10 cellular contexts compared by ENCODE assay signal in genomic region chr2:218261424-218262273, GRCh38. TPM values are rescaled to one million over a fixed set of nuclear protein-coding genes. Genes with fewer than 3 reads are reported as not detected.
A peak's percentile ranks its signal among the peaks of the same experiment; 100 is the strongest.
DNase-seq lines count a peak whose midpoint lies in the region; ATAC-seq and TF ChIP-seq lines count a peak whose summit lies in the region.
"Had no signal": no experiment of that assay in that cellular context is flagged by ENCODE, and none has a peak within 500 bp of the region (broad histone marks: within the 10 kb centered on the region; RNA-seq: fewer than 3 reads in every experiment).

No MANE protein-coding gene starts in this region.

- ATAC-seq in Right ventricle myocardium superior (ENCODE audit: poor library complexity), result no peak
- no peak for ATAC-seq in activated CD8-positive, alpha-beta T cell treated with anti-CD3 and anti-CD28 coated beads for 36 hours
- peak; percentile 15 for ATAC-seq in mucosa of descending colon
- no peak for ATAC-seq in upper lobe of left lung (ENCODE audit: low FRiP score in 2 of 2)
- ATAC-seq in GM18870 (IDR thresholded peaks at IDR 0.05; ENCODE audit: unreplicated experiment), result no peak

- TF ChIP-seq CTCF in cardiac muscle cell (IDR thresholded peaks at IDR 0.05; ENCODE audit: low read depth, low read length) (no peak), mucosa of descending colon (IDR thresholded peaks at IDR 0.05) (no peak), upper lobe of left lung (IDR thresholded peaks at IDR 0.05) (no peak)
- no peak for TF ChIP-seq CTCF in activated CD8-positive, alpha-beta T cell treated with anti-CD3 and anti-CD28 coated beads for 36 hours (IDR thresholded peaks at IDR 0.05)

- H3K27me3 Mint-ChIP-seq in activated CD8-positive, alpha-beta T cell treated with anti-CD3 and anti-CD28 coated beads for 36 hours, result no peaks in the 10 kb centered on the region

- peaks cover 10% of the 10 kb centered on the region for H3K36me3 Mint-ChIP-seq in activated CD8-positive, alpha-beta T cell treated with anti-CD3 and anti-CD28 coated beads for 36 hours (ENCODE audit: low read depth)

- POLR2A ChIA-PET in activated CD8-positive, alpha-beta T cell treated with anti-CD3 and anti-CD28 coated beads for 36 hours (lab: Charles Lee), result interaction anchor here (0.5 to 4.7 kb wide), 7 partner anchors 8 to 39 kb away, joined by 3 to 15 read pairs (median 3); partner anchors contain the start of genes AAMP and PNKD

- peak overlapping the region; percentile 20 for H3K27ac Mint-ChIP-seq in activated CD8-positive, alpha-beta T cell treated with anti-CD3 and anti-CD28 coated beads for 36 hours

- H3K4me1 ChIP-seq in cardiac muscle cell (ENCODE audit: low read depth) (peaks cover 31% of the 10 kb centered on the region), mucosa of descending colon (ENCODE audit: low read depth) (peaks cover 52% of the 10 kb centered on the region), upper lobe of left lung (peaks cover 54 to 72% (median 61%) of the 10 kb centered on the region in 4 donors)

- no peaks in the 10 kb centered on the region for H3K27me3 ChIP-seq in cardiac muscle cell
- no peaks in the 10 kb centered on the region for H3K27me3 ChIP-seq in upper lobe of left lung

- H3K27ac ChIP-seq in cardiac muscle cell (peak overlapping the region; percentile 93), upper lobe of left lung (peak overlapping the region; percentile 2 to 85 (median 66))

- peaks cover 19% of the 10 kb centered on the region for H3K36me3 ChIP-seq in cardiac muscle cell
- no peaks in the 10 kb centered on the region for H3K36me3 ChIP-seq in mucosa of descending colon (ENCODE audit: low read depth)
- H3K36me3 ChIP-seq in upper lobe of left lung, result peaks cover 6 to 47% (median 39%) of the 10 kb centered on the region in 4 donors

- no peaks in the 10 kb centered on the region for H3K9me3 ChIP-seq in cardiac muscle cell (ENCODE audit: low read depth)
- no peaks in the 10 kb centered on the region for H3K9me3 ChIP-seq in mucosa of descending colon
- no peaks in the 10 kb centered on the region for H3K9me3 ChIP-seq in upper lobe of left lung

- H3K9me3 Mint-ChIP-seq in activated CD8-positive, alpha-beta T cell treated with anti-CD3 and anti-CD28 coated beads for 36 hours, result no peaks in the 10 kb centered on the region

- intact Hi-C loops in Right ventricle myocardium superior (cut with DNase I), result no loop called here
- intact Hi-C loops in activated CD8-positive, alpha-beta T cell treated with anti-CD3 and anti-CD28 coated beads for 36 hours (cut with micrococcal nuclease), result no loop called here
- intact Hi-C loops in mucosa of descending colon (cut with DNase I, micrococcal nuclease), result no loop called here

- TF ChIP-seq EP300 in upper lobe of left lung (IDR thresholded peaks at IDR 0.05), result no peak

- DNase-seq in cardiac muscle cell (ENCODE audit: low read depth in 1 of 2, low spot score in 1 of 2), result no peak
- no peak for DNase-seq in Right ventricle myocardium superior
- DNase-seq in activated CD8-positive, alpha-beta T cell treated with anti-CD3 and anti-CD28 coated beads for 36 hours, result no peak
- DNase-seq in mucosa of descending colon, result no peak
- DNase-seq in upper lobe of left lung, result no peak
- no peak for DNase-seq in NCI-H524 treated with DMSO at 0.1 percent for 48 hours (lab: John Stamatoyannopoulos, UW)
- DNase-seq in AML-193 (lab: John Stamatoyannopoulos, UW), result no peak
- DNase-seq: activated CD4-positive, alpha-beta T cell treated with anti-CD3 and anti-CD28 coated beads for 4 hours; COR-L47 had no signal

- WGBS in upper lobe of left lung, 2 donors, result 79 to 96% methylated on average over 1 to 8 of the region's 8 CpGs

- CTCF ChIA-PET in activated CD8-positive, alpha-beta T cell treated with anti-CD3 and anti-CD28 coated beads for 36 hours (lab: Charles Lee), result no interaction called here

- peaks cover 29% of the 10 kb centered on the region for H3K4me1 Mint-ChIP-seq in activated CD8-positive, alpha-beta T cell treated with anti-CD3 and anti-CD28 coated beads for 36 hours (ENCODE audit: low read depth)

- no peak overlapping the region for H3K4me3 Mint-ChIP-seq in activated CD8-positive, alpha-beta T cell treated with anti-CD3 and anti-CD28 coated beads for 36 hours

- no peak for TF ChIP-seq POLR2A in upper lobe of left lung (IDR thresholded peaks at IDR 0.05)

- H3K4me3 ChIP-seq in cardiac muscle cell (no peak overlapping the region), mucosa of descending colon (no peak overlapping the region), upper lobe of left lung (no peak overlapping the region)

RNA-seq across cellular contexts. Expression of gene GPBAR1, which starts 0.8 kb away (rescaled TPM):
- 2.4 and 4.4 TPM in 2 replicates for total RNA-seq in cardiac muscle cell
- polyA plus RNA-seq in cardiac muscle cell, result 2.9 and 7.9 TPM in 2 replicates
- 1.8 TPM for total RNA-seq in Right ventricle myocardium superior
- under 1 TPM; 0.16 to 0.45 TPM for total RNA-seq in activated CD8-positive, alpha-beta T cell treated with anti-CD3 and anti-CD28 coated beads for 36 hours
- total RNA-seq in mucosa of descending colon, result 1 to 10 TPM in 2 of 3 donors, under 1 TPM in 1; 0.64 to 3.7 (median 3.3) TPM
- 1 to 10 TPM in 5 of 6 donors, under 1 TPM in 1; 0.33 to 6.4 (median 4.1) TPM for total RNA-seq in upper lobe of left lung

RNA-seq across cellular contexts. Expression of gene AAMP, which starts 8.3 kb away (rescaled TPM):
- total RNA-seq in cardiac muscle cell (269 and 315 TPM in 2 replicates), Right ventricle myocardium superior (48.4 TPM), mucosa of descending colon (10 to 100 TPM; 80.2 to 97.0 (median 94.1) TPM), upper lobe of left lung (100 to 1,000 TPM in 4 of 6 donors, 10 to 100 TPM in 2; 67.1 to 168 (median 118) TPM)
- polyA plus RNA-seq in cardiac muscle cell, result 273 and 276 TPM in 2 replicates
- 10 to 100 TPM; 75.8 to 82.8 TPM for total RNA-seq in activated CD8-positive, alpha-beta T cell treated with anti-CD3 and anti-CD28 coated beads for 36 hours

RNA-seq across cellular contexts. Expression of gene PNKD, which starts 8.7 kb away (rescaled TPM):
- total RNA-seq in cardiac muscle cell (103 and 173 TPM in 2 replicates), Right ventricle myocardium superior (72.9 TPM), mucosa of descending colon (100 to 1,000 TPM in 1 of 3 donors, 10 to 100 TPM in 2; 77.1 to 101 (median 92.1) TPM), upper lobe of left lung (100 to 1,000 TPM in 2 of 6 donors, 10 to 100 TPM in 4; 69.8 to 153 (median 87.2) TPM)
- polyA plus RNA-seq in cardiac muscle cell, result 206 and 287 TPM in 2 replicates
- total RNA-seq in activated CD8-positive, alpha-beta T cell treated with anti-CD3 and anti-CD28 coated beads for 36 hours, result 10 to 100 TPM; 19.8 to 24.4 TPM

RNA-seq across cellular contexts. Expression of gene TMBIM1, which starts 30.7 kb away (rescaled TPM):
- total RNA-seq in cardiac muscle cell (15.5 and 25.9 TPM in 2 replicates), Right ventricle myocardium superior (117 TPM), mucosa of descending colon (100 to 1,000 TPM; 201 to 464 (median 319) TPM), upper lobe of left lung (100 to 1,000 TPM; 112 to 359 (median 236) TPM)
- polyA plus RNA-seq in cardiac muscle cell, result 18.8 and 41.2 TPM in 2 replicates
- 10 to 100 TPM; 53.5 to 57.9 TPM for total RNA-seq in activated CD8-positive, alpha-beta T cell treated with anti-CD3 and anti-CD28 coated beads for 36 hours

RNA-seq across cellular contexts. Expression of gene ARPC2, which starts 44.7 kb away (rescaled TPM):
- total RNA-seq in cardiac muscle cell, result 223 and 250 TPM in 2 replicates
- polyA plus RNA-seq in cardiac muscle cell, result 379 and 442 TPM in 2 replicates
- total RNA-seq in Right ventricle myocardium superior, result 123 TPM
- total RNA-seq in activated CD8-positive, alpha-beta T cell treated with anti-CD3 and anti-CD28 coated beads for 36 hours, result 100 to 1,000 TPM; 636 to 644 TPM
- 100 to 1,000 TPM; 262 to 322 (median 313) TPM for total RNA-seq in mucosa of descending colon
- total RNA-seq in upper lobe of left lung, result 100 to 1,000 TPM; 233 to 440 (median 357) TPM
